In the genomic region with DNA sequence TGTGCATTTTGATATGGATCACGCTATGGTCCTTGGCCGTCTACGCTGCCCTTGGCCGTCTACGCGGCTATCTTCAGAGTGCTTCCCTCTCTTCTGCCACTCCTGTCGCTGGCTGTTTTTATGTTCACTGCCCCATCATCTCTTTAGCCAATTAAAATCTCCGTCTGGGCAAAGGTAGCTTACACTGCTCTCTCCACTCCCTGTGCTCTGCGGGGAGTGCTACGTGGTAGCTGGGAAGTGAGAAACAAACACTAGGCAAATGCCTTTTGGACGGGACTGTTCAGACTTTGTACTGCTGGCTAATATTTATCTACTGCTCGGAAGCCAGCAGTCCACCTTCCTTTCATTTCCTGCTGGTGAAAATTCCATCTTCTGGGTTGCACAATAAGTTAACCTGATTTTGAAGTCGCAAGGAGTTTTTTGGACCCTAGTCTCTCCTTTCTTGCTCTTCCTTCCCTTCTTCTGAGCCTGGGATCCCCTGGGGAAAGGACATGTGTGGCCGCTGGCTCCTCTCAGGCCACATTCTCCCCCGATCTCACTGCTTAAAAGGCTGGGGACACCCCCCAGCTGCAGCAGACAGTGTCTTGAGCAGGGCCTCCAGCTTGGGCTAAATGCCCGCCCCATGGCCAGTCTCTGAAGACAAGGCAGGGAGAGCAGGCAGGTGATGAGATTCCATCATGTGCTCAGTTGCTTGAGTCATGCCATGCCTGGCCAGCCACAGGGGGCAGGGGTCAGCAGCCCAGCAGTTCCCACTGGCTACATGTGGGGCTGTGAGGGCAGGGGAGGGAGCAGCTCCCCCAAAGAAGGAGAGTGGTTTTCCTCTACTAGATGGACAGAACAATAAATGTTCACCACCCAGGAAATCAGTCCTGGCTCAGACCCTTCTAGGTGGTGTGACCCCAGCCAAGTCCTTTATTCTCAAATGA, we compare ENCODE assay signal across 1 cellular context.
TF ChIP-seq lines count a peak whose summit lies in the region.

No MANE protein-coding gene starts in this region.

TF ChIP-seq in HepG2, 621 proteins besides CTCF, POLR2A, EP300 and RAD21 (continued from another document and continues in another):
- TF ChIP-seq, protein P1, sequence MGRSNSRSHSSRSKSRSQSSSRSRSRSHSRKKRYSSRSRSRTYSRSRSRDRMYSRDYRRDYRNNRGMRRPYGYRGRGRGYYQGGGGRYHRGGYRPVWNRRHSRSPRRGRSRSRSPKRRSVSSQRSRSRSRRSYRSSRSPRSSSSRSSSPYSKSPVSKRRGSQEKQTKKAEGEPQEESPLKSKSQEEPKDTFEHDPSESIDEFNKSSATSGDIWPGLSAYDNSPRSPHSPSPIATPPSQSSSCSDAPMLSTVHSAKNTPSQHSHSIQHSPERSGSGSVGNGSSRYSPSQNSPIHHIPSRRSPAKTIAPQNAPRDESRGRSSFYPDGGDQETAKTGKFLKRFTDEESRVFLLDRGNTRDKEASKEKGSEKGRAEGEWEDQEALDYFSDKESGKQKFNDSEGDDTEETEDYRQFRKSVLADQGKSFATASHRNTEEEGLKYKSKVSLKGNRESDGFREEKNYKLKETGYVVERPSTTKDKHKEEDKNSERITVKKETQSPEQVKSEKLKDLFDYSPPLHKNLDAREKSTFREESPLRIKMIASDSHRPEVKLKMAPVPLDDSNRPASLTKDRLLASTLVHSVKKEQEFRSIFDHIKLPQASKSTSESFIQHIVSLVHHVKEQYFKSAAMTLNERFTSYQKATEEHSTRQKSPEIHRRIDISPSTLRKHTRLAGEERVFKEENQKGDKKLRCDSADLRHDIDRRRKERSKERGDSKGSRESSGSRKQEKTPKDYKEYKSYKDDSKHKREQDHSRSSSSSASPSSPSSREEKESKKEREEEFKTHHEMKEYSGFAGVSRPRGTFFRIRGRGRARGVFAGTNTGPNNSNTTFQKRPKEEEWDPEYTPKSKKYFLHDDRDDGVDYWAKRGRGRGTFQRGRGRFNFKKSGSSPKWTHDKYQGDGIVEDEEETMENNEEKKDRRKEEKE (IDR thresholded peaks at IDR 0.05), result no peak
- TF ChIP-seq DZIP1 (CRISPR knock-in tag; IDR thresholded peaks at IDR 0.05) (no peak), FLYWCH1 (CRISPR knock-in tag; IDR thresholded peaks at IDR 0.05) (no peak), ONECUT2 (CRISPR knock-in tag; IDR thresholded peaks at IDR 0.05) (no peak), ARHGAP35 (CRISPR knock-in tag; IDR thresholded peaks at IDR 0.05; ENCODE audit: borderline replicate concordance) (no peak), SNAPC2 (CRISPR knock-in tag; IDR thresholded peaks at IDR 0.05) (peak; percentile 69; the same call in 1 of the 2 replicates), ZNF335 (CRISPR knock-in tag; IDR thresholded peaks at IDR 0.05) (peak; percentile 69; the same call in 1 of the 2 replicates), PAWR (CRISPR knock-in tag; IDR thresholded peaks at IDR 0.05; ENCODE audit: borderline replicate concordance) (no peak), ZNF713 (CRISPR knock-in tag; IDR thresholded peaks at IDR 0.05) (no peak), ZKSCAN5 (CRISPR knock-in tag; IDR thresholded peaks at IDR 0.05) (peak; percentile 96), KDM4B (CRISPR knock-in tag; IDR thresholded peaks at IDR 0.05) (peak; percentile 9; the same call in 1 of the 2 replicates), ZNF512 (CRISPR knock-in tag; IDR thresholded peaks at IDR 0.05) (no peak), KDM5B (CRISPR knock-in tag; IDR thresholded peaks at IDR 0.05; ENCODE audit: borderline replicate concordance) (peak; percentile 47; the same call in 1 of the 2 replicates), NBN (conservative IDR thresholded peaks at IDR 0.05) (no peak), DMAP1 (CRISPR knock-in tag; IDR thresholded peaks at IDR 0.05) (peak; percentile 80; the same call in 1 of the 2 replicates), ZNF337 (CRISPR knock-in tag; IDR thresholded peaks at IDR 0.05; ENCODE audit: borderline replicate concordance, low read depth) (no peak), ZNF644 (CRISPR knock-in tag; IDR thresholded peaks at IDR 0.05; ENCODE audit: low read depth) (0 out of 2 replicates have a peak, but pooled peaks have one; percentile 46), ZMYM4 (CRISPR knock-in tag; IDR thresholded peaks at IDR 0.05) (peak; percentile 69; the same call in 1 of the 2 replicates), ZZZ3 (CRISPR knock-in tag; IDR thresholded peaks at IDR 0.05; ENCODE audit: borderline replicate concordance) (no peak), ZNF263 (CRISPR knock-in tag; IDR thresholded peaks at IDR 0.05) (peak; percentile 27; the same call in 1 of the 2 replicates), AHR (CRISPR knock-in tag; IDR thresholded peaks at IDR 0.05) (no peak), SRY (CRISPR knock-in tag; IDR thresholded peaks at IDR 0.05) (no peak), SALL1 (CRISPR knock-in tag; IDR thresholded peaks at IDR 0.05) (peak; percentile 89), ZSCAN25 (CRISPR knock-in tag; IDR thresholded peaks at IDR 0.05) (no peak), CSRNP1 (CRISPR knock-in tag; IDR thresholded peaks at IDR 0.05) (peak; percentile 36; the same call in 1 of the 2 replicates), SKI (IDR thresholded peaks at IDR 0.05; ENCODE audit: partially characterized antibody) (peak; percentile 30), RFXAP (CRISPR knock-in tag; IDR thresholded peaks at IDR 0.05; ENCODE audit: borderline replicate concordance) (peak; percentile 83), SUZ12 (IDR thresholded peaks at IDR 0.05; ENCODE audit: low read depth, low read length) (no peak), ZNF333 (CRISPR knock-in tag; IDR thresholded peaks at IDR 0.05; ENCODE audit: borderline replicate concordance) (no peak)
- TF ChIP-seq, protein P2, sequence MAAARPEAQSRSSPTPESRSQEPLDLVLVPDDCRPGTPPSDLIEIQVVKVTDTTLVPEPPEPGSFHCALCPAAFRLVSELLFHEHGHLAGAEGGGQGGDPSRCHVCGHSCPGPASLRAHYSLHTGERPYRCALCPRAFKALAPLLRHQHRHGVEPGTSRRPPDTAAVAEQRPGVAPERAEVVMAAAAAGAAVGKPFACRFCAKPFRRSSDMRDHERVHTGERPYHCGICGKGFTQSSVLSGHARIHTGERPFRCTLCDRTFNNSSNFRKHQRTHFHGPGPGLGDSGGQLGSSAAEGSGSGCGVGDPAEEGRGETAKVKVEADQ (CRISPR knock-in tag; IDR thresholded peaks at IDR 0.05; ENCODE audit: borderline replicate concordance), result no peak
- TF ChIP-seq, protein P3, sequence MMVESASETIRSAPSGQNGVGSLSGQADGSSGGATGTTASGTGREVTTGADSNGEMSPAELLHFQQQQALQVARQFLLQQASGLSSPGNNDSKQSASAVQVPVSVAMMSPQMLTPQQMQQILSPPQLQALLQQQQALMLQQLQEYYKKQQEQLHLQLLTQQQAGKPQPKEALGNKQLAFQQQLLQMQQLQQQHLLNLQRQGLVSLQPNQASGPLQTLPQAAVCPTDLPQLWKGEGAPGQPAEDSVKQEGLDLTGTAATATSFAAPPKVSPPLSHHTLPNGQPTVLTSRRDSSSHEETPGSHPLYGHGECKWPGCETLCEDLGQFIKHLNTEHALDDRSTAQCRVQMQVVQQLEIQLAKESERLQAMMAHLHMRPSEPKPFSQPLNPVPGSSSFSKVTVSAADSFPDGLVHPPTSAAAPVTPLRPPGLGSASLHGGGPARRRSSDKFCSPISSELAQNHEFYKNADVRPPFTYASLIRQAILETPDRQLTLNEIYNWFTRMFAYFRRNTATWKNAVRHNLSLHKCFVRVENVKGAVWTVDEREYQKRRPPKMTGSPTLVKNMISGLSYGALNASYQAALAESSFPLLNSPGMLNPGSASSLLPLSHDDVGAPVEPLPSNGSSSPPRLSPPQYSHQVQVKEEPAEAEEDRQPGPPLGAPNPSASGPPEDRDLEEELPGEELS (CRISPR knock-in tag; IDR thresholded peaks at IDR 0.05), result peak; percentile 88
- TF ChIP-seq, protein P4, sequence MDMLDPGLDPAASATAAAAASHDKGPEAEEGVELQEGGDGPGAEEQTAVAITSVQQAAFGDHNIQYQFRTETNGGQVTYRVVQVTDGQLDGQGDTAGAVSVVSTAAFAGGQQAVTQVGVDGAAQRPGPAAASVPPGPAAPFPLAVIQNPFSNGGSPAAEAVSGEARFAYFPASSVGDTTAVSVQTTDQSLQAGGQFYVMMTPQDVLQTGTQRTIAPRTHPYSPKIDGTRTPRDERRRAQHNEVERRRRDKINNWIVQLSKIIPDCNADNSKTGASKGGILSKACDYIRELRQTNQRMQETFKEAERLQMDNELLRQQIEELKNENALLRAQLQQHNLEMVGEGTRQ (IDR thresholded peaks at IDR 0.05; ENCODE audit: low read depth, low read length), result 0 out of 2 replicates have a peak, but pooled peaks have one; percentile 10
- TF ChIP-seq, protein P4 (CRISPR knock-in tag; IDR thresholded peaks at IDR 0.05; ENCODE audit: borderline replicate concordance), result no peak
- TF ChIP-seq, protein P5, sequence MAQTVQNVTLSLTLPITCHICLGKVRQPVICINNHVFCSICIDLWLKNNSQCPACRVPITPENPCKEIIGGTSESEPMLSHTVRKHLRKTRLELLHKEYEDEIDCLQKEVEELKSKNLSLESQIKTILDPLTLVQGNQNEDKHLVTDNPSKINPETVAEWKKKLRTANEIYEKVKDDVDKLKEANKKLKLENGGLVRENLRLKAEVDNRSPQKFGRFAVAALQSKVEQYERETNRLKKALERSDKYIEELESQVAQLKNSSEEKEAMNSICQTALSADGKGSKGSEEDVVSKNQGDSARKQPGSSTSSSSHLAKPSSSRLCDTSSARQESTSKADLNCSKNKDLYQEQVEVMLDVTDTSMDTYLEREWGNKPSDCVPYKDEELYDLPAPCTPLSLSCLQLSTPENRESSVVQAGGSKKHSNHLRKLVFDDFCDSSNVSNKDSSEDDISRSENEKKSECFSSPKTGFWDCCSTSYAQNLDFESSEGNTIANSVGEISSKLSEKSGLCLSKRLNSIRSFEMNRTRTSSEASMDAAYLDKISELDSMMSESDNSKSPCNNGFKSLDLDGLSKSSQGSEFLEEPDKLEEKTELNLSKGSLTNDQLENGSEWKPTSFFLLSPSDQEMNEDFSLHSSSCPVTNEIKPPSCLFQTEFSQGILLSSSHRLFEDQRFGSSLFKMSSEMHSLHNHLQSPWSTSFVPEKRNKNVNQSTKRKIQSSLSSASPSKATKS (CRISPR knock-in tag; IDR thresholded peaks at IDR 0.05), result no peak
- TF ChIP-seq, protein P6, sequence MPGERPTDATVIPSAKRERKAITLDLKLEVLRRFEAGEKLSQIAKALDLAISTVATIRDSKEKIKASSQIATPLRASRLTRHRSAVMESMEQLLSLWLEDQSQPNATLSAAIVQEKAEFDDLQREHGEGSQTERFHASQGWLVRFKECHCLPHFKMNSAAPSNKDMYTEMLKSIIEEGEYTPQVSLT (CRISPR knock-in tag; IDR thresholded peaks at IDR 0.05; ENCODE audit: borderline replicate concordance, low read depth), result no peak
- TF ChIP-seq, protein P7, sequence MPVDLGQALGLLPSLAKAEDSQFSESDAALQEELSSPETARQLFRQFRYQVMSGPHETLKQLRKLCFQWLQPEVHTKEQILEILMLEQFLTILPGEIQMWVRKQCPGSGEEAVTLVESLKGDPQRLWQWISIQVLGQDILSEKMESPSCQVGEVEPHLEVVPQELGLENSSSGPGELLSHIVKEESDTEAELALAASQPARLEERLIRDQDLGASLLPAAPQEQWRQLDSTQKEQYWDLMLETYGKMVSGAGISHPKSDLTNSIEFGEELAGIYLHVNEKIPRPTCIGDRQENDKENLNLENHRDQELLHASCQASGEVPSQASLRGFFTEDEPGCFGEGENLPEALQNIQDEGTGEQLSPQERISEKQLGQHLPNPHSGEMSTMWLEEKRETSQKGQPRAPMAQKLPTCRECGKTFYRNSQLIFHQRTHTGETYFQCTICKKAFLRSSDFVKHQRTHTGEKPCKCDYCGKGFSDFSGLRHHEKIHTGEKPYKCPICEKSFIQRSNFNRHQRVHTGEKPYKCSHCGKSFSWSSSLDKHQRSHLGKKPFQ (CRISPR knock-in tag; IDR thresholded peaks at IDR 0.05; ENCODE audit: insufficient replicate concordance), result peak; percentile 63
